ENCODE assay signal across 13 cellular contexts in genomic region chr7:70116244-70116643, GRCh38.
DNase-seq lines count a peak whose midpoint lies in the region; ATAC-seq and TF ChIP-seq lines count a peak whose summit lies in the region.
"Had no signal": no experiment of that assay in that cellular context is flagged by ENCODE, and none has a peak within 500 bp of the region (broad histone marks: within the 10 kb centered on the region; RNA-seq: fewer than 3 reads in every experiment).

No MANE protein-coding gene starts in this region.

- H4K5ac ChIP-seq in H9 (ENCODE audit: insufficient read length, low read depth, low read length) = no peak overlapping the region

- no peak overlapping the region for H3T11ph ChIP-seq in H9 (ENCODE audit: low read length)

- no peak overlapping the region for H3K14ac ChIP-seq in H9 (ENCODE audit: insufficient read depth, low read length)

- H3K9ac ChIP-seq in H9 (ENCODE audit: extremely low read depth, insufficient read length, low read length) (no peak overlapping the region), colonic mucosa (ENCODE audit: low read depth in 2 of 2, low read length in 2 of 2) (no peak overlapping the region)

- POLR2A ChIA-PET in WTC11 (lab: Charles Lee) = no interaction called here

- no peaks in the 10 kb centered on the region for H3K27me3 Mint-ChIP-seq in H9 (ENCODE audit: low read depth)
- no peaks in the 10 kb centered on the region for H3K27me3 Mint-ChIP-seq in WTC11 (ENCODE audit: low read depth)
- H3K27me3 Mint-ChIP-seq in nephron progenitor cell (ENCODE audit: low read depth, poor library complexity) = no peaks in the 10 kb centered on the region
- H3K27me3 Mint-ChIP-seq: CD4-positive, alpha-beta T cell had no signal

- no peaks in the 10 kb centered on the region for H3K23me2 ChIP-seq in H9 (ENCODE audit: insufficient read length, low read depth, low read length, poor library complexity, severe bottlenecking)

- peaks cover 25% of the 10 kb centered on the region in 2 experiments for H3K4me1 Mint-ChIP-seq in H9
- peaks cover 17% of the 10 kb centered on the region for H3K4me1 Mint-ChIP-seq in WTC11
- H3K4me1 Mint-ChIP-seq in nephron progenitor cell = peaks cover 27% of the 10 kb centered on the region

- no peak overlapping the region for H2BK5ac ChIP-seq in H9 (ENCODE audit: insufficient read length, low read length)

- no peaks in the 10 kb centered on the region for H3K4me1 ChIP-seq in H9 (ENCODE audit: insufficient read depth, low read length)
- H3K4me1 ChIP-seq in colonic mucosa = no peaks in the 10 kb centered on the region

- no peak overlapping the region for H3K18ac ChIP-seq in H9 (ENCODE audit: insufficient read length, low read depth, low read length)

- H3K27me3 ChIP-seq in H9 (ENCODE audit: insufficient read depth, low read length) = no peaks in the 10 kb centered on the region
- H3K27me3 ChIP-seq in colonic mucosa = no peaks in the 10 kb centered on the region

- H3K23ac ChIP-seq in H9 (ENCODE audit: insufficient read length, low read depth, low read length) = no peak overlapping the region

- no peak overlapping the region for H3K56ac ChIP-seq in H9 (ENCODE audit: insufficient read length, low read depth, low read length)

- no peaks in the 10 kb centered on the region for H3K9me3 ChIP-seq in H9 (ENCODE audit: control insufficient read depth, low read depth, low read length)
- H3K9me3 ChIP-seq in colonic mucosa = no peaks in the 10 kb centered on the region
- H3K9me3 ChIP-seq: Caco-2 had no signal

- ATAC-seq in WTC11 (no peak), GM21390 (IDR thresholded peaks at IDR 0.05; ENCODE audit: unreplicated experiment) (no peak), HG02678 (IDR thresholded peaks at IDR 0.05; ENCODE audit: unreplicated experiment) (no peak)

- H3K79me2 ChIP-seq in H9 (ENCODE audit: insufficient read depth, low read length) = no peaks in the 10 kb centered on the region

- WGBS in H9 (ENCODE audit: extremely low coverage, insufficient read length, low lambda C conversion rate) = no CpG with 5 or more reads among the region's 2 CpGs

- no peak overlapping the region for H2AFZ ChIP-seq in H9 (ENCODE audit: low read length)

- H3K27ac Mint-ChIP-seq in H9 = peak overlapping the region in 2 of 3 experiments; percentile 3 to 52; a peak in 3 of 7 replicates
- peak overlapping the region; percentile 89; the same call in 1 of the 2 replicates for H3K27ac Mint-ChIP-seq in WTC11
- peak overlapping the region; percentile 14 for H3K27ac Mint-ChIP-seq in nephron progenitor cell
- H3K27ac Mint-ChIP-seq: CD4-positive, alpha-beta T cell had no signal

- no peak overlapping the region for H3K4me2 ChIP-seq in H9 (ENCODE audit: insufficient read depth, insufficient read length, low read length)

- TF ChIP-seq CTCF in H9 (conservative IDR thresholded peaks at IDR 0.05) (no peak), WTC11 (IDR thresholded peaks at IDR 0.05) (no peak), nephron progenitor cell (IDR thresholded peaks at IDR 0.05) (no peak), colonic mucosa (IDR thresholded peaks at IDR 0.05) (no peak)

- H3K4me3 Mint-ChIP-seq in H9 (no peak overlapping the region), WTC11 (no peak overlapping the region), nephron progenitor cell (no peak overlapping the region)
- H3K4me3 Mint-ChIP-seq: CD4-positive, alpha-beta T cell had no signal

- H3K36me3 Mint-ChIP-seq in H9 (ENCODE audit: insufficient read depth in 1 of 3, low read depth in 3 of 3) (peaks cover 1 to 8% (median 2%) of the 10 kb centered on the region in 3 experiments; a peak in 6 of 7 replicates), WTC11 (peaks cover 3% of the 10 kb centered on the region), nephron progenitor cell (ENCODE audit: low read depth) (peaks cover 35% of the 10 kb centered on the region)

- H4K91ac ChIP-seq in H9 (ENCODE audit: insufficient read length, low read depth, low read length) = no peak overlapping the region

- no peak overlapping the region for H2BK20ac ChIP-seq in H9 (ENCODE audit: low read depth, low read length, poor library complexity, severe bottlenecking)

- peaks cover 2 to 6% of the 10 kb centered on the region in 2 experiments; a peak in 4 of 5 replicates for H3K9me3 Mint-ChIP-seq in H9
- H3K9me3 Mint-ChIP-seq in WTC11 = peaks cover 7% of the 10 kb centered on the region
- H3K9me3 Mint-ChIP-seq in nephron progenitor cell = peaks cover 22% of the 10 kb centered on the region

- H3K4ac ChIP-seq in H9 (ENCODE audit: low read depth, low read length) = no peak overlapping the region

- H4K8ac ChIP-seq in H9 (replicated peaks; ENCODE audit: insufficient read length, low read depth, low read length) = no peak overlapping the region

- H3K36me3 ChIP-seq in colonic mucosa = no peaks in the 10 kb centered on the region

- intact Hi-C loops in colonic mucosa (cut with DNase I) = no loop called here

- H3K27ac ChIP-seq in H9 (ENCODE audit: insufficient read length, low read depth, low read length) = no peak overlapping the region
- no peak overlapping the region for H3K27ac ChIP-seq in colonic mucosa
- H3K27ac ChIP-seq: C4-2B had no signal

- no peak overlapping the region for H2BK15ac ChIP-seq in H9 (ENCODE audit: low read depth, low read length)

- CTCF ChIA-PET in WTC11 (lab: Charles Lee) = no interaction called here

- H2BK120ac ChIP-seq in H9 (ENCODE audit: low read depth, low read length, poor library complexity, severe bottlenecking) = no peak overlapping the region

- no peak overlapping the region for H2AK5ac ChIP-seq in H9 (ENCODE audit: insufficient read length, low read length)

- no peak for DNase-seq in H9
- DNase-seq in WTC11 (ENCODE audit: low spot score) = no peak
- no peak for DNase-seq in nephron progenitor cell
- no peak for DNase-seq in colonic mucosa
- DNase-seq: ACHN; AML-193; Caco-2; CD4-positive, alpha-beta T cell; GOT3; H7 had no signal

- no peaks in the 10 kb centered on the region for H4K20me1 ChIP-seq in H9 (ENCODE audit: control insufficient read depth, insufficient read depth, insufficient read length)

- H3K4me3 ChIP-seq in colonic mucosa = no peak overlapping the region

- H2BK12ac ChIP-seq in H9 (ENCODE audit: insufficient read length, low read depth, low read length) = no peak overlapping the region

- no peaks in the 10 kb centered on the region for H3K79me1 ChIP-seq in H9 (ENCODE audit: insufficient read depth, low read depth, low read length, poor library complexity, severe bottlenecking)

TF ChIP-seq in WTC11, 78 proteins besides CTCF, POLR2A, EP300 and RAD21:
- no peak for TF ChIP-seq CREM (CRISPR knock-in tag; IDR thresholded peaks at IDR 0.05)
- no peak for TF ChIP-seq OVOL2 (CRISPR knock-in tag; IDR thresholded peaks at IDR 0.05; ENCODE audit: borderline replicate concordance)
- no peak for TF ChIP-seq ZNF263 (CRISPR knock-in tag; IDR thresholded peaks at IDR 0.05; ENCODE audit: low read depth)
- TF ChIP-seq FOXP1 (CRISPR knock-in tag; IDR thresholded peaks at IDR 0.05; ENCODE audit: borderline replicate concordance) = no peak
- TF ChIP-seq ZNF423 (CRISPR knock-in tag; IDR thresholded peaks at IDR 0.05) = no peak
- TF ChIP-seq SMAD3 (CRISPR knock-in tag; IDR thresholded peaks at IDR 0.05; ENCODE audit: borderline replicate concordance) = no peak

Comparison
In these comparisons a context has a peak if more than half of its experiments do, and no peak if none do; other contexts are left out.
1. H3K27ac Mint-ChIP-seq: peak in every context shown above with its lines; median percentile 89 in WTC11; 28 in H9; 14 in nephron progenitor cell.